In genomic region chr9:92525306-92525705, GRCh38 we compare ENCODE assay signal across 20 cellular contexts. TPM values are rescaled to one million over a fixed set of nuclear protein-coding genes. Genes with fewer than 3 reads are reported as not detected.
DNase-seq lines count a peak whose midpoint lies in the region; ATAC-seq and TF ChIP-seq lines count a peak whose summit lies in the region.
"Had no signal": no experiment of that assay in that cellular context is flagged by ENCODE, and none has a peak within 500 bp of the region (broad histone marks: within the 10 kb centered on the region; RNA-seq: fewer than 3 reads in every experiment).

No MANE protein-coding gene starts in this region.

- H3K36me3 ChIP-seq in mucosa of descending colon (ENCODE audit: low read depth), result no peaks in the 10 kb centered on the region

- no peaks in the 10 kb centered on the region for H3K36me3 Mint-ChIP-seq in HFFc6 (ENCODE audit: low read depth)

- H3K27ac Mint-ChIP-seq in HFFc6, result no peak overlapping the region
- H3K27ac Mint-ChIP-seq: CD4-positive, alpha-beta T cell had no signal

- DNase-seq in Daoy (ENCODE audit: low read depth) (peak; percentile 11), HFFc6 (peak; percentile 67), astrocyte of the cerebellum (ENCODE audit: low read depth) (peak; percentile 37), mucosa of descending colon (no peak), ACHN (no peak), OCI-M2 (lab: John Stamatoyannopoulos, UW; ENCODE audit: unreplicated experiment) (no peak), dedifferentiated amniotic fluid mesenchymal stem cell (ENCODE audit: extremely low spot score) (no peak), HUDEP-2 (lab: John Stamatoyannopoulos, UW; ENCODE audit: unreplicated experiment in 76 of 76) (no peak)
- DNase-seq: AML-193; CD4-positive, alpha-beta T cell; DMS79; NCI-H1092; NCI-H1694; NCI-H345; NCI-H69; NK-92 treated with Interleukin-12 subunit alpha and Interleukin-12 subunit beta, amount 100 ng/mL, for 24 hours; OCI-M1 had no signal

- H3K27me3 Mint-ChIP-seq in HFFc6 (ENCODE audit: insufficient read depth), result no peaks in the 10 kb centered on the region
- H3K27me3 Mint-ChIP-seq: CD4-positive, alpha-beta T cell had no signal

- H3K9me3 Mint-ChIP-seq in HFFc6, result no peaks in the 10 kb centered on the region
- H3K9me3 Mint-ChIP-seq: CD4-positive, alpha-beta T cell had no signal

- in situ Hi-C loops in astrocyte of the cerebellum (cut with HindIII; ENCODE audit: low sequenced_read_pairs), result loop anchor here (5.0 kb wide), 1 partner anchor 42 kb away; no protein-coding TSS in a partner anchor
- in situ Hi-C loops in ACHN (cut with HindIII; ENCODE audit: low pct_ligation_motif_present, low pct_unique_long_range_greater_than_20kb, low sequenced_read_pairs), result no loop called here

- no peaks in the 10 kb centered on the region for H3K4me1 Mint-ChIP-seq in HFFc6 (ENCODE audit: low read depth)

- intact Hi-C loops in mucosa of descending colon (cut with DNase I, micrococcal nuclease), result no loop called here

- TF ChIP-seq CTCF in HFFc6 (IDR thresholded peaks at IDR 0.05), result no peak
- no peak for TF ChIP-seq CTCF in astrocyte of the cerebellum (IDR thresholded peaks at IDR 0.05; ENCODE audit: low read depth, low read length, missing control alignments)
- no peak for TF ChIP-seq CTCF in mucosa of descending colon (IDR thresholded peaks at IDR 0.05)

- no peaks in the 10 kb centered on the region for H3K9me3 ChIP-seq in mucosa of descending colon
- H3K9me3 ChIP-seq: A549 had no signal

- no peaks in the 10 kb centered on the region for H3K4me1 ChIP-seq in mucosa of descending colon (ENCODE audit: low read depth)
- H3K4me1 ChIP-seq: A549 had no signal

- H3K4me3 ChIP-seq in astrocyte of the cerebellum (ENCODE audit: low read depth, low read length), result no peak overlapping the region
- no peak overlapping the region for H3K4me3 ChIP-seq in mucosa of descending colon
- H3K4me3 ChIP-seq: A549, K562 had no signal

- no peak overlapping the region for H3K4me3 Mint-ChIP-seq in HFFc6
- H3K4me3 Mint-ChIP-seq: CD4-positive, alpha-beta T cell had no signal

- peak; percentile 49 for ATAC-seq in mucosa of descending colon
- ATAC-seq: A549, K562 had no signal

RNA-seq across cellular contexts. Expression of gene ECM2, which starts 10.5 kb away (rescaled TPM):
- 0.15 and 0.17 TPM in 2 replicates for total RNA-seq in Daoy (2014; rRNA removed; shearing (Covaris generic))
- total RNA-seq in HFFc6 (2021; fragmentation: NEBNext Ultra II Directional; extraction: Animal tissue kit (Norgen Biotek cat#: 25700)), result under 1 TPM; 0.14 to 0.46 (median 0.33) TPM
- 1 to 10 TPM; 1.0 to 5.0 (median 1.9) TPM for total RNA-seq in mucosa of descending colon
- total RNA-seq: CD4-positive, alpha-beta T cell; H1; K562 had no signal

RNA-seq across cellular contexts. Expression of gene ASPN, which starts 43.0 kb away (rescaled TPM):
- not detected in 2 replicates for total RNA-seq in Daoy (2014; rRNA removed; shearing (Covaris generic))
- 1 to 10 TPM; 4.0 to 6.7 (median 4.6) TPM for total RNA-seq in HFFc6 (2021; fragmentation: NEBNext Ultra II Directional; extraction: Animal tissue kit (Norgen Biotek cat#: 25700))
- 1 to 10 TPM; 1.1 to 5.1 (median 1.3) TPM for total RNA-seq in mucosa of descending colon
- total RNA-seq: CD4-positive, alpha-beta T cell; H1; K562 had no signal

Comparison
In these comparisons a context has a peak if more than half of its experiments do, and no peak if none do; other contexts are left out.
1. DNase-seq: peak in Daoy (single experiment), HFFc6 (single experiment) and astrocyte of the cerebellum (single experiment); none in mucosa of descending colon (0 of 3), ACHN (single experiment), OCI-M2 (single experiment), dedifferentiated amniotic fluid mesenchymal stem cell (single experiment) and HUDEP-2 (0 of 76).